Comparison of ENCODE assay signal across 1 cellular context in the genomic region with DNA sequence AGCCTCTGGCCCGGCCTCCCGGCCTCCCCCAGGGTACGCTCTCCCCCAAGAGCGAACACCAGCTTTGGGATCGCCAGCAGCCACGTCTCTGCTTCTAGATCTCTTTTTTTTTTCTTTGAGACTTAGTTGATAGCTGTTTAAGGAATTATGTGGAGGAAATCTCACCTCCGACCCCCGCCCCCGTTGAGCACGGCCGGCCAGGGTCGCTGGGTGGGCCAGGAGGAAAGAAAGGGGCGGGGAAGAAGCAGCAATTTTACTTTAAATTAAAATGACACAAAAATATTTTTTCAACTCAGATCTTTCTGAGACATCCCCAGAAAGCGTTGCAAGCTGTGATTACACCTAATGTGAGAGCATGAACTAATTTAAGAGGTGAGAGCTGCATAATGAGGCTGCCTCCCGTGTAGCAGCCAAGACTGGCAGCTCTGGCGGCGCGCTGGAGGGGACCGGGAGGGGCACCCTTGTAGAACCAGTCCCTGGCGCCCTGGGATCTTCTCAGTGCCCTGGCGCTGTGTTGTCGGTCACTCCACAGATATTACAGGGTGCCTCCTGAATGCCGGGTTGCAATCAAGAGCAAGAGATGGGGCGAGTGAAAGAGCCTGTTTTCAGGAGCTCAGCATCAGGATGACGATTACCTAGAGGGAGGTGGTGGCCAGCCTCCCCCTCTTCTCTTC.
TF ChIP-seq lines count a peak whose summit lies in the region.

No MANE protein-coding gene starts in this region.

TF ChIP-seq in HepG2, 621 proteins besides CTCF, POLR2A, EP300 and RAD21:
- TF ChIP-seq SNAPC2 (CRISPR knock-in tag; IDR thresholded peaks at IDR 0.05), result no peak
- no peak for TF ChIP-seq YEATS2 (CRISPR knock-in tag; IDR thresholded peaks at IDR 0.05; ENCODE audit: borderline replicate concordance)
- no peak for TF ChIP-seq ZNF619 (CRISPR knock-in tag; IDR thresholded peaks at IDR 0.05)
